32 cellular contexts compared by ENCODE assay signal in genomic region chr2:788227-789032, GRCh38.
"Had no signal": no experiment of that assay in that cellular context is flagged by ENCODE, and none has a peak within 500 bp of the region (broad histone marks: within the 10 kb centered on the region; RNA-seq: fewer than 3 reads in every experiment).

No MANE protein-coding gene starts in this region.

- H3K4me1 Mint-ChIP-seq: activated B cell treated with CpG ODN at 0.5 μM for 24 hours; activated naive CD4-positive, alpha-beta T cell treated with anti-CD3 and anti-CD28 coated beads, Interleukin-2, amount 10 ng/mL, durations not matched to agents 7 days and 5 days; activated naive CD8-positive, alpha-beta T cell treated with anti-CD3 and anti-CD28 coated beads, Interleukin-2, amount 10 ng/mL, durations not matched to agents 7 days and 5 days; central memory CD8-positive, alpha-beta T cell; endodermal cell; T-helper 17 cell had no signal

- ATAC-seq: activated CD4-positive, CD25-positive, alpha-beta regulatory T cell treated with anti-CD3 and anti-CD28 coated beads, Interleukin-2, amount 50 U/mL, for 24 hours; activated naive CD4-positive, alpha-beta T cell treated with anti-CD3 and anti-CD28 coated beads, Interleukin-2, amount 50 U/mL, for 72 hours; activated T-cell treated with anti-CD3 and anti-CD28 coated beads, Interleukin-2, amount 50 U/mL, for 4 hours; activated T-helper 17 cell treated with anti-CD3 and anti-CD28 coated beads, Interleukin-2, amount 50 U/mL, for 72 hours; esophagus mucosa; foreskin keratinocyte; gastrocnemius medialis; heart right ventricle; T-helper 17 cell had no signal

- H3K27ac ChIP-seq: ascending aorta, breast epithelium, coronary artery, dorsolateral prefrontal cortex, foreskin keratinocyte, gastrocnemius medialis, heart right ventricle, WERI-Rb-1 had no signal

- H3K9me3 Mint-ChIP-seq: central memory CD8-positive, alpha-beta T cell; T-helper 2 cell treated with Interferon-gamma antibody and Interleukin-4, amounts not matched to agents 5 μg/mL and 100 μg/mL, for 36 hours had no signal

- H3K36me3 ChIP-seq: ascending aorta, breast epithelium, gastrocnemius medialis, heart right ventricle, WERI-Rb-1 had no signal

- DNase-seq: activated B cell treated with CpG ODN at 0.5 μM for 24 hours; activated CD4-positive, alpha-beta memory T cell treated with anti-CD3 and anti-CD28 coated beads for 36 hours; activated CD4-positive, alpha-beta T cell treated with anti-CD3 and anti-CD28 coated beads for 48 hours; activated CD4-positive, alpha-beta T cell treated with anti-CD3 and anti-CD28 coated beads, Interleukin-2, amount 50 U/mL, for 1 hour; activated CD8-positive, alpha-beta memory T cell treated with anti-CD3 and anti-CD28 coated beads for 24 hours; activated gamma-delta T cell; activated naive CD4-positive, alpha-beta T cell; activated naive CD4-positive, alpha-beta T cell treated with anti-CD3 and anti-CD28 coated beads, Interleukin-2, amount 10 ng/mL, durations not matched to agents 7 days and 5 days; activated naive CD8-positive, alpha-beta T cell treated with anti-CD3 and anti-CD28 coated beads, Interleukin-2, amount 10 ng/mL, durations not matched to agents 7 days and 5 days; activated T-cell treated with anti-CD3 and anti-CD28 coated beads, Interleukin-2, amount 50 U/mL, for 4 hours; dorsolateral prefrontal cortex; effector memory CD4-positive, alpha-beta T cell; endodermal cell; foreskin keratinocyte; gastrocnemius medialis; glutamatergic neuron; heart right ventricle; T-helper 1 cell; T-helper 17 cell; T1000; WERI-Rb-1 had no signal

- H3K4me3 Mint-ChIP-seq: activated B cell treated with CpG ODN at 0.5 μM for 24 hours; activated CD4-positive, alpha-beta memory T cell treated with anti-CD3 and anti-CD28 coated beads for 36 hours; activated naive CD4-positive, alpha-beta T cell treated with anti-CD3 and anti-CD28 coated beads, Interleukin-2, amount 10 ng/mL, durations not matched to agents 7 days and 5 days; activated naive CD8-positive, alpha-beta T cell treated with anti-CD3 and anti-CD28 coated beads, Interleukin-2, amount 10 ng/mL, durations not matched to agents 7 days and 5 days; activated T-cell treated with anti-CD3 and anti-CD28 coated beads, Interleukin-2, amount 50 U/mL, for 4 hours; activated T-helper 17 cell treated with anti-CD3 and anti-CD28 coated beads, Interleukin-2, amount 50 U/mL, for 72 hours; brain; central memory CD8-positive, alpha-beta T cell; dendritic cell treated with granulocyte-macrophage colony-stimulating factor and Interleukin-4, amounts not matched to agents 40 ng/mL and 50 ng/mL, for 4 days; endodermal cell; T-helper 17 cell; T-helper 2 cell treated with Interferon-gamma antibody and Interleukin-4, amounts not matched to agents 5 μg/mL and 100 μg/mL, for 36 hours had no signal

- H3K9me3 ChIP-seq: gastrocnemius medialis had no signal

- H3K27ac Mint-ChIP-seq: activated B cell treated with CpG ODN at 0.5 μM for 24 hours; activated CD4-positive, alpha-beta memory T cell treated with anti-CD3 and anti-CD28 coated beads for 36 hours; activated naive CD4-positive, alpha-beta T cell treated with anti-CD3 and anti-CD28 coated beads, Interleukin-2, amount 10 ng/mL, durations not matched to agents 7 days and 5 days; activated naive CD4-positive, alpha-beta T cell treated with anti-CD3 and anti-CD28 coated beads, Interleukin-2, amount 50 U/mL, for 72 hours; activated naive CD8-positive, alpha-beta T cell treated with anti-CD3 and anti-CD28 coated beads, Interleukin-2, amount 10 ng/mL, durations not matched to agents 7 days and 5 days; activated T-helper 17 cell treated with anti-CD3 and anti-CD28 coated beads, Interleukin-2, amount 50 U/mL, for 72 hours; brain; dendritic cell treated with granulocyte-macrophage colony-stimulating factor and Interleukin-4, amounts not matched to agents 40 ng/mL and 50 ng/mL, for 4 days; endodermal cell; T-helper 17 cell; T-helper 2 cell treated with Interferon-gamma antibody and Interleukin-4, amounts not matched to agents 5 μg/mL and 100 μg/mL, for 36 hours had no signal

- H3K27me3 Mint-ChIP-seq: activated B cell treated with CpG ODN at 0.5 μM for 24 hours; activated naive CD8-positive, alpha-beta T cell treated with anti-CD3 and anti-CD28 coated beads, Interleukin-2, amount 10 ng/mL, durations not matched to agents 7 days and 5 days; activated T-helper 17 cell treated with anti-CD3 and anti-CD28 coated beads, Interleukin-2, amount 50 U/mL, for 72 hours; brain; central memory CD8-positive, alpha-beta T cell; dendritic cell treated with granulocyte-macrophage colony-stimulating factor and Interleukin-4, amounts not matched to agents 40 ng/mL and 50 ng/mL, for 4 days; T-helper 17 cell had no signal

- H3K27me3 ChIP-seq: ascending aorta, breast epithelium, dorsolateral prefrontal cortex, foreskin keratinocyte, gastrocnemius medialis, heart right ventricle had no signal

- H3K4me3 ChIP-seq: ascending aorta, breast epithelium, coronary artery, dorsolateral prefrontal cortex, gastrocnemius medialis, heart right ventricle had no signal

- H3K36me3 Mint-ChIP-seq: activated CD4-positive, alpha-beta memory T cell treated with anti-CD3 and anti-CD28 coated beads for 36 hours; activated naive CD4-positive, alpha-beta T cell treated with anti-CD3 and anti-CD28 coated beads, Interleukin-2, amount 10 ng/mL, durations not matched to agents 7 days and 5 days; brain had no signal

- H3K4me1 ChIP-seq: ascending aorta, breast epithelium, foreskin keratinocyte, gastrocnemius medialis, heart right ventricle had no signal
